Comparison of ENCODE assay signal across 8 cellular contexts in the genomic region with DNA sequence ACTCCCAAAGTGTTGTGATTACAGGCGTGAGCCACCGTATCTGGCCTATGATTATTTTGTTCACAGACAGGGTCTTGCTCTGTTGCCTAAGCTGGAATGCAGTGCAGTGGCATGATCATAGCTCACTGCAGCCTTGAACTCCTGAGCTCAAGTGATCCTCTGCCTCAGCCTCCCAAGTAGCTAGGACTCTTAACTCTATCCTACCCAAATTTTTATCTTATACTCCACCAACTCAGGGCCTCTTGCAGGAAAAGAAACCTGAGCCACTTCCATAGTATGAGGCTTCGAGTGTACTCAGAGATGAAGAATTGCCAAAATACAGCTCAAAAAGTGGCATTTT. TPM values are rescaled to one million over a fixed set of nuclear protein-coding genes. Genes with fewer than 3 reads are reported as not detected.
DNase-seq lines count a peak whose midpoint lies in the region; ATAC-seq and TF ChIP-seq lines count a peak whose summit lies in the region.

No MANE protein-coding gene starts in this region.

- H3K36me3 Mint-ChIP-seq in CD4-positive, alpha-beta T cell (ENCODE audit: low read depth), result peaks cover 66% of the 10 kb centered on the region
- peaks cover 22% of the 10 kb centered on the region for H3K36me3 Mint-ChIP-seq in effector memory CD8-positive, alpha-beta T cell (ENCODE audit: insufficient read depth)

- POLR2A ChIA-PET in CD4-positive, alpha-beta T cell (lab: Charles Lee), result interaction anchor here (2.5 kb wide), 1 partner anchor 142 kb away, joined by 10 read pairs; a partner anchor contains a TSS

- H3K4me1 ChIP-seq in NT2/D1 (ENCODE audit: insufficient read depth, insufficient read length) (no peaks in the 10 kb centered on the region), neuron (ENCODE audit: insufficient read depth, low read length) (peaks cover 19% of the 10 kb centered on the region)

- H3K9me3 Mint-ChIP-seq in CD4-positive, alpha-beta T cell, result no peaks in the 10 kb centered on the region
- H3K9me3 Mint-ChIP-seq in effector memory CD8-positive, alpha-beta T cell, result no peaks in the 10 kb centered on the region

- H3K27ac Mint-ChIP-seq in CD4-positive, alpha-beta T cell, result peak overlapping the region; percentile 95
- peak overlapping the region; percentile 97 to 98 for H3K27ac Mint-ChIP-seq in effector memory CD8-positive, alpha-beta T cell

- peaks cover 57% of the 10 kb centered on the region for H3K36me3 ChIP-seq in NT2/D1 (ENCODE audit: insufficient read depth, insufficient read length, low read length)
- peaks cover 43% of the 10 kb centered on the region for H3K36me3 ChIP-seq in neuron (ENCODE audit: insufficient read depth, low read length)

- DNase-seq in CD4-positive, alpha-beta T cell, result no peak
- DNase-seq in NT2/D1 (ENCODE audit: low read depth, low spot score), result no peak
- no peak for DNase-seq in effector memory CD8-positive, alpha-beta T cell
- no peak for DNase-seq in NCI-H446 treated with DMSO at 0.1 percent for 48 hours (lab: John Stamatoyannopoulos, UW)
- no peak for DNase-seq in H4 (ENCODE audit: low spot score)
- no peak for DNase-seq in SK-N-DZ (ENCODE audit: low spot score)

- intact Hi-C loops in CD4-positive, alpha-beta T cell (cut with DNase I, micrococcal nuclease), result loop anchor here in 1 of 2 experiments (5.0 to 10.0 kb wide), 8 partner anchors 422 to 1888 kb away; a partner anchor contains a TSS

- ATAC-seq in CD4-positive, alpha-beta T cell (ENCODE audit: poor library complexity), result no peak
- ATAC-seq in effector memory CD8-positive, alpha-beta T cell (replicated peaks), result no peak
- ATAC-seq in HG03025 (IDR thresholded peaks at IDR 0.05; ENCODE audit: low FRiP score, unreplicated experiment), result no peak

- peak overlapping the region; percentile 99 for H3K4me3 Mint-ChIP-seq in CD4-positive, alpha-beta T cell
- peak overlapping the region; percentile 87 to 90 for H3K4me3 Mint-ChIP-seq in effector memory CD8-positive, alpha-beta T cell

- H3K4me3 ChIP-seq in NT2/D1 (ENCODE audit: insufficient read length, low read depth) (peak overlapping the region; percentile 76), neuron (ENCODE audit: low read length) (peak overlapping the region; percentile 69)

- no peak for TF ChIP-seq CTCF in CD4-positive, alpha-beta T cell (IDR thresholded peaks at IDR 0.05)

- H3K4me1 Mint-ChIP-seq in CD4-positive, alpha-beta T cell (ENCODE audit: low read depth), result peaks cover 29% of the 10 kb centered on the region
- H3K4me1 Mint-ChIP-seq in effector memory CD8-positive, alpha-beta T cell (ENCODE audit: low read depth in 2 of 2), result peaks cover 20 to 25% of the 10 kb centered on the region in 2 donors

- H3K9me3 ChIP-seq in CD4-positive, alpha-beta T cell (ENCODE audit: control insufficient read depth, low read length), result no peaks in the 10 kb centered on the region
- H3K9me3 ChIP-seq in NT2/D1 (ENCODE audit: insufficient read depth, low read length) (no peaks in the 10 kb centered on the region), neuron (ENCODE audit: low read length) (no peaks in the 10 kb centered on the region)

- no peak overlapping the region for H2AFZ ChIP-seq in neuron (ENCODE audit: low read depth, low read length)

- H3K27ac ChIP-seq in CD4-positive, alpha-beta T cell (ENCODE audit: low read depth, low read length), result peak overlapping the region; percentile 83

- no peaks in the 10 kb centered on the region for H3K27me3 ChIP-seq in CD4-positive, alpha-beta T cell (ENCODE audit: control insufficient read depth, insufficient read depth, low read length)
- H3K27me3 ChIP-seq in NT2/D1 (ENCODE audit: insufficient read depth, insufficient read length), result no peaks in the 10 kb centered on the region
- no peaks in the 10 kb centered on the region for H3K27me3 ChIP-seq in neuron (ENCODE audit: insufficient read depth, low read length)

- CTCF ChIA-PET in CD4-positive, alpha-beta T cell (lab: Charles Lee), result no interaction called here

- H3K9ac ChIP-seq in NT2/D1 (ENCODE audit: insufficient read length, low read depth), result peak overlapping the region; percentile 82

- no peaks in the 10 kb centered on the region for H3K27me3 Mint-ChIP-seq in CD4-positive, alpha-beta T cell
- H3K27me3 Mint-ChIP-seq in effector memory CD8-positive, alpha-beta T cell, result no peaks in the 10 kb centered on the region

RNA-seq across cellular contexts. Expression of a gene that starts 0.8 kb away (rescaled TPM):
- 1 to 10 TPM; 8.6 to 9.2 TPM for total RNA-seq in CD4-positive, alpha-beta T cell
- 33.0 and 48.4 TPM in 2 replicates for total RNA-seq in H4 (2014; rRNA removed; shearing (Covaris generic))
- polyA plus RNA-seq in SK-N-DZ (2014; cell fraction: cytosol; rRNA removed), result 64.6 and 81.1 TPM in 2 replicates
- polyA plus RNA-seq in SK-N-DZ (2014; cell fraction: nucleus; rRNA removed), result 66.7 and 82.8 TPM in 2 replicates

RNA-seq across cellular contexts. Expression of a gene that starts 1.1 kb away (rescaled TPM):
- total RNA-seq in CD4-positive, alpha-beta T cell, result 1 to 10 TPM; 8.2 to 8.4 TPM
- total RNA-seq in H4 (2014; rRNA removed; shearing (Covaris generic)), result 24.1 and 24.4 TPM in 2 replicates
- 35.7 and 38.1 TPM in 2 replicates for polyA plus RNA-seq in SK-N-DZ (2014; cell fraction: cytosol; rRNA removed)
- polyA plus RNA-seq in SK-N-DZ (2014; cell fraction: nucleus; rRNA removed), result 55.4 and 61.2 TPM in 2 replicates
